In genomic region chr12:105107497-105108371, GRCh38 we compare ENCODE assay signal across 8 cellular contexts. TPM values are rescaled to one million over a fixed set of nuclear protein-coding genes. Genes with fewer than 3 reads are reported as not detected.
DNase-seq lines count a peak whose midpoint lies in the region; ATAC-seq and TF ChIP-seq lines count a peak whose summit lies in the region.

TSS of gene WASHC4 (plus strand) at chr12:105107731. CDS start at chr12:105107801, 70 bp downstream.

- H3K9me3 ChIP-seq in mucosa of descending colon: no peaks in the 10 kb centered on the region

- no peaks in the 10 kb centered on the region for H3K4me1 ChIP-seq in mucosa of descending colon (ENCODE audit: low read depth)

- no peak for TF ChIP-seq RAD21 in Ishikawa (IDR thresholded peaks at IDR 0.05; ENCODE audit: low read depth)

- ATAC-seq in GM21576 (IDR thresholded peaks at IDR 0.05; ENCODE audit: unreplicated experiment) (peak; percentile 85), mucosa of descending colon (peak; percentile 99)

- H3K4me3 ChIP-seq in epithelial cell of esophagus (ENCODE audit: low read length) (peak within 1 kb of the TSS; percentile 76), mucosa of descending colon (peak within 1 kb of the TSS; percentile 82)

- TF ChIP-seq EP300 in Ishikawa (IDR thresholded peaks at IDR 0.05; ENCODE audit: borderline replicate concordance): no peak

- H3K36me3 ChIP-seq in mucosa of descending colon (ENCODE audit: low read depth): no peaks in the 10 kb centered on the region

- intact Hi-C loops in mucosa of descending colon (cut with DNase I, micrococcal nuclease): no loop called here

- TF ChIP-seq CTCF in epithelial cell of esophagus (IDR thresholded peaks at IDR 0.05; ENCODE audit: insufficient read depth, low read depth, low read length, missing control alignments) (no peak), mucosa of descending colon (IDR thresholded peaks at IDR 0.05) (no peak)

- DNase-seq in DMS153 (lab: John Stamatoyannopoulos, UW) (peak; percentile 88), OCI-M2 (lab: John Stamatoyannopoulos, UW; ENCODE audit: unreplicated experiment) (peak; percentile 33), activated T-cell treated with anti-CD3 and anti-CD28 coated beads for 4 hours (peak; percentile 87), epithelial cell of esophagus (ENCODE audit: low read depth) (peak; percentile 94), mucosa of descending colon (peak; percentile 95 to 98 (median 97))
- DNase-seq in stimulated activated CD8-positive, alpha-beta memory T cell treated with anti-CD3 and anti-CD28 coated beads, Interleukin-4, amount 100 ng/mL, for 24 hours (ENCODE audit: low read depth): peak; percentile 92

TF ChIP-seq in Ishikawa, 13 proteins besides CTCF, POLR2A, EP300 and RAD21:
- TF ChIP-seq MAX (IDR thresholded peaks at IDR 0.05) (peak; percentile 96), YY1 (IDR thresholded peaks at IDR 0.05; ENCODE audit: low read depth) (peak; percentile 95), REST (IDR thresholded peaks at IDR 0.05; ENCODE audit: low read depth) (no peak), USF1 (IDR thresholded peaks at IDR 0.05) (peak; percentile 98), TAF1 (IDR thresholded peaks at IDR 0.05; ENCODE audit: low read depth) (peak; percentile 86), EGR1 (IDR thresholded peaks at IDR 0.05) (peak; percentile 62), CREB1 (IDR thresholded peaks at IDR 0.05; ENCODE audit: low read depth) (peak; percentile 36; the same call in 1 of the 2 replicates), FOXM1 (IDR thresholded peaks at IDR 0.05; ENCODE audit: borderline replicate concordance, low read depth) (no peak), TCF12 (IDR thresholded peaks at IDR 0.05; ENCODE audit: low read depth) (peak; percentile 50; the same call in 1 of the 2 replicates), CEBPB (IDR thresholded peaks at IDR 0.05) (no peak)

RNA-seq across cellular contexts. Expression of gene WASHC4, which starts in this region (rescaled TPM):
- total RNA-seq in mucosa of descending colon: 10 to 100 TPM; 34.2 to 50.4 (median 34.7) TPM

Comparison
In these comparisons a context has a peak if more than half of its experiments do, and no peak if none do; other contexts are left out.
1. Peak in every context shown above with its lines: DNase-seq, ATAC-seq and H3K4me3 ChIP-seq.
2. DNase-seq: peak in every context shown above with its lines; median percentile 97 in mucosa of descending colon; 94 in epithelial cell of esophagus; 92 in stimulated activated CD8-positive, alpha-beta memory T cell treated with anti-CD3 and anti-CD28 coated beads, Interleukin-4, amount 100 ng/mL, for 24 hours; 88 in DMS153; 87 in activated T-cell treated with anti-CD3 and anti-CD28 coated beads for 4 hours; 33 in OCI-M2.